ENCODE assay signal across 21 cellular contexts in the genomic region with DNA sequence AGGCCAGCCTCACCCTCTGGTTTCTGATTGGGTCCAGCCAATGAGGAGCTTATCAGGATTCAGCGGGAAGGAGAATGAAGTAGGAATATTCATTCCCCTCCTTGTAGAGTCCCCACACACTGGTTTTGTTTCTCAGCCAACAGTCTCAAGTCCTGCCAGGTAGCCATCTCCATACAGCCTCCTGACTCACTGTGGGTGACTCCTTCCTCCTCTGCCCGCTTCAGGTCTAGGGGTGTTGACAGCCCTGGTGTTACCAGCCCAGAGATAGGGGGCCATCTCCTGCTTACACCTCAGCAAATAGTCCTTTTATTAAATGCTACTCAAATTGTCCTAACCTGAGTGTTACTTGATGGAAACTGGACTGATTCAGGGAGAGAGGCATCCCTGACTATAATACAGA. TPM values are rescaled to one million over a fixed set of nuclear protein-coding genes. Genes with fewer than 3 reads are reported as not detected.
DNase-seq lines count a peak whose midpoint lies in the region; ATAC-seq, FAIRE-seq and TF ChIP-seq lines count a peak whose summit lies in the region.
"Had no signal": no experiment of that assay in that cellular context is flagged by ENCODE, and none has a peak within 500 bp of the region (broad histone marks: within the 10 kb centered on the region; RNA-seq: fewer than 3 reads in every experiment).

No MANE protein-coding gene starts in this region.

- H2BK15ac ChIP-seq in mesenchymal stem cell (ENCODE audit: low read depth, poor library complexity, severe bottlenecking), result no peak overlapping the region

- H3K27ac ChIP-seq in mesenchymal stem cell (ENCODE audit: low read length, poor library complexity, severe bottlenecking) (no peak overlapping the region), thoracic aorta (peak overlapping the region; percentile 98 to 99)
- H3K27ac ChIP-seq: GM23248, PC-9, RWPE1 had no signal

- ATAC-seq in thoracic aorta (ENCODE audit: insufficient number of reproducible peaks, low FRiP score, low read depth), result no peak

- H3K27ac Mint-ChIP-seq in chondrocyte (ENCODE audit: unreplicated experiment), result no peak overlapping the region
- H3K27ac Mint-ChIP-seq in activated T-cell treated with anti-CD3 and anti-CD28 coated beads, Interleukin-2, amount 50 U/mL, for 24 hours, result no peak overlapping the region
- H3K27ac Mint-ChIP-seq: CD4-positive, CD25-positive, alpha-beta regulatory T cell had no signal

- no peak overlapping the region for H3K14ac ChIP-seq in mesenchymal stem cell (ENCODE audit: low read length in 2 of 2)

- TF ChIP-seq CTCF in chondrocyte (IDR thresholded peaks at IDR 0.05) (no peak), thoracic aorta (IDR thresholded peaks at IDR 0.05) (no peak)

- no peak overlapping the region for H4K8ac ChIP-seq in mesenchymal stem cell (ENCODE audit: low read length)

- no peak overlapping the region for H3K9ac ChIP-seq in mesenchymal stem cell (ENCODE audit: low read length)
- H3K9ac ChIP-seq: GM23248 had no signal

- H3K4me2 ChIP-seq in mesenchymal stem cell (ENCODE audit: low read length, poor library complexity, severe bottlenecking), result no peak overlapping the region
- H3K4me2 ChIP-seq: PC-9 had no signal

- H2BK12ac ChIP-seq in mesenchymal stem cell (ENCODE audit: low read length in 2 of 2), result peak overlapping the region; percentile 22 to 59

- H3K18ac ChIP-seq in mesenchymal stem cell (ENCODE audit: low read depth in 1 of 2, low read length in 2 of 2), result peak overlapping the region in 1 of 2 experiments; percentile 18

- no peak overlapping the region for H3K4me3 Mint-ChIP-seq in chondrocyte (ENCODE audit: unreplicated experiment)
- H3K4me3 Mint-ChIP-seq in activated T-cell treated with anti-CD3 and anti-CD28 coated beads, Interleukin-2, amount 50 U/mL, for 24 hours, result no peak overlapping the region
- H3K4me3 Mint-ChIP-seq: CD4-positive, CD25-positive, alpha-beta regulatory T cell had no signal

- no peak overlapping the region for H2AK5ac ChIP-seq in mesenchymal stem cell (ENCODE audit: low read length, severe bottlenecking)

- H3K23ac ChIP-seq in mesenchymal stem cell (ENCODE audit: low read length in 2 of 2), result no peak overlapping the region

- peak; percentile 78 for FAIRE-seq in HTR-8/SVneo (lab: Jason Lieb, UNC)
- FAIRE-seq: G401.6 had no signal

- WGBS in mesenchymal stem cell, result 100% methylated on average over 1 of the region's 2 CpGs

- DNase-seq in HTR-8/SVneo (ENCODE audit: insufficient read length, low spot score) (no peak), chondrocyte (ENCODE audit: low spot score) (peak; percentile 17), mesenchymal stem cell (no peak), thoracic aorta (ENCODE audit: low spot score) (no peak), NCI-H128 (lab: John Stamatoyannopoulos, UW; ENCODE audit: unreplicated experiment) (no peak), HCEC 1CT (no peak)
- DNase-seq in activated T-cell treated with anti-CD3 and anti-CD28 coated beads, Interleukin-2, amount 50 U/mL, for 24 hours, result no peak
- DNase-seq: BE2C; Caco-2; CD4-positive, CD25-positive, alpha-beta regulatory T cell; GM23248; NCI-H1105; NCI-H1694; NCI-H2107; NCI-H524; PC-9; SIG-M5 had no signal

- H3K4me1 ChIP-seq in mesenchymal stem cell (ENCODE audit: control insufficient read depth, insufficient read depth, low read depth, low read length) (peaks cover 19% of the 10 kb centered on the region), thoracic aorta (ENCODE audit: control insufficient read depth in 1 of 2, low read depth in 2 of 2) (peaks cover 45 to 73% of the 10 kb centered on the region in 2 donors)
- H3K4me1 ChIP-seq: BE2C had no signal

- H4K91ac ChIP-seq in mesenchymal stem cell (ENCODE audit: low read length), result peak overlapping the region; percentile 29

- no peak overlapping the region for H3K4ac ChIP-seq in mesenchymal stem cell (ENCODE audit: low read depth in 1 of 2, low read length in 2 of 2)

- peaks cover 0 to 21% of the 10 kb centered on the region in 2 experiments for H3K27me3 ChIP-seq in mesenchymal stem cell (ENCODE audit: control insufficient read depth in 1 of 2, insufficient read depth in 1 of 2, low read length in 2 of 2)
- no peaks in the 10 kb centered on the region for H3K27me3 ChIP-seq in thoracic aorta (replicated peaks; ENCODE audit: insufficient read depth)
- H3K27me3 ChIP-seq: BE2C had no signal

- H3K9me3 Mint-ChIP-seq in chondrocyte (ENCODE audit: low read depth), result no peaks in the 10 kb centered on the region
- no peaks in the 10 kb centered on the region for H3K9me3 Mint-ChIP-seq in activated T-cell treated with anti-CD3 and anti-CD28 coated beads, Interleukin-2, amount 50 U/mL, for 24 hours
- H3K9me3 Mint-ChIP-seq: CD4-positive, CD25-positive, alpha-beta regulatory T cell had no signal

- H3K79me1 ChIP-seq in mesenchymal stem cell (replicated peaks; ENCODE audit: low read length, poor library complexity, severe bottlenecking), result no peaks in the 10 kb centered on the region

- peaks cover 3 to 4% of the 10 kb centered on the region in 2 experiments for H3K36me3 ChIP-seq in mesenchymal stem cell (ENCODE audit: control insufficient read depth in 1 of 2, insufficient read depth in 2 of 2, low read depth in 1 of 2, low read length in 2 of 2)
- no peaks in the 10 kb centered on the region for H3K36me3 ChIP-seq in thoracic aorta
- H3K36me3 ChIP-seq: BE2C had no signal

- H2BK5ac ChIP-seq in mesenchymal stem cell (ENCODE audit: low read depth, low read length, poor library complexity, severe bottlenecking), result no peak overlapping the region

- H3K27me3 Mint-ChIP-seq in chondrocyte (ENCODE audit: low read depth), result no peaks in the 10 kb centered on the region
- no peaks in the 10 kb centered on the region for H3K27me3 Mint-ChIP-seq in activated T-cell treated with anti-CD3 and anti-CD28 coated beads, Interleukin-2, amount 50 U/mL, for 24 hours

- H2BK120ac ChIP-seq in mesenchymal stem cell (ENCODE audit: low read depth, low read length), result no peak overlapping the region

- H3K9me3 ChIP-seq in mesenchymal stem cell (ENCODE audit: control insufficient read depth, low read length) (no peaks in the 10 kb centered on the region), thoracic aorta (no peaks in the 10 kb centered on the region)
- H3K9me3 ChIP-seq: BE2C, Caco-2 had no signal

- H3K36me3 Mint-ChIP-seq in chondrocyte (ENCODE audit: low read depth), result no peaks in the 10 kb centered on the region
- H3K36me3 Mint-ChIP-seq in activated T-cell treated with anti-CD3 and anti-CD28 coated beads, Interleukin-2, amount 50 U/mL, for 24 hours (ENCODE audit: low read depth), result no peaks in the 10 kb centered on the region
- H3K36me3 Mint-ChIP-seq: CD4-positive, CD25-positive, alpha-beta regulatory T cell had no signal

- peaks cover 51% of the 10 kb centered on the region for H3K4me1 Mint-ChIP-seq in chondrocyte (ENCODE audit: low read depth)
- H3K4me1 Mint-ChIP-seq in activated T-cell treated with anti-CD3 and anti-CD28 coated beads, Interleukin-2, amount 50 U/mL, for 24 hours (ENCODE audit: low read depth), result peaks cover 9% of the 10 kb centered on the region

- H2AFZ ChIP-seq in mesenchymal stem cell (ENCODE audit: low read depth, low read length), result no peak overlapping the region
- H2AFZ ChIP-seq: GM23248, PC-9 had no signal

- H3K4me3 ChIP-seq in mesenchymal stem cell (ENCODE audit: insufficient read depth in 1 of 2, low read depth in 1 of 2, low read length in 2 of 2) (no peak overlapping the region), thoracic aorta (no peak overlapping the region)
- H3K4me3 ChIP-seq: GM23248, PC-9 had no signal

RNA-seq across cellular contexts. Expression of gene MFAP4, which starts 4.0 kb away (rescaled TPM):
- total RNA-seq in chondrocyte, result 307 to 312 TPM (median 310 TPM) in 3 replicates
- polyA plus RNA-seq in mesenchymal stem cell (2013, experiment 1 of 2), result 238 TPM
- 237 TPM for polyA plus RNA-seq in mesenchymal stem cell (2013, experiment 2 of 2)
- total RNA-seq in thoracic aorta, result 100 to 1,000 TPM; 425 to 501 TPM
- total RNA-seq: A172; Caco-2; CD4-positive, CD25-positive, alpha-beta regulatory T cell; PC-9 had no signal
- polyA plus RNA-seq: CD4-positive, CD25-positive, alpha-beta regulatory T cell had no signal

RNA-seq across cellular contexts. Expression of gene MAPK7, which starts 12.7 kb away (rescaled TPM):
- total RNA-seq in chondrocyte (50.0 to 53.6 TPM (median 52.3 TPM) in 3 replicates), thoracic aorta (10 to 100 TPM; 49.2 to 51.2 TPM)
- polyA plus RNA-seq in mesenchymal stem cell (2013, experiment 1 of 2), result 33.6 TPM
- 30.7 TPM for polyA plus RNA-seq in mesenchymal stem cell (2013, experiment 2 of 2)

RNA-seq across cellular contexts. Expression of gene RNF112, which starts 20.1 kb away (rescaled TPM):
- 0.67 to 1.5 TPM (median 1.5 TPM) in 3 replicates for total RNA-seq in chondrocyte
- polyA plus RNA-seq in mesenchymal stem cell (2013, experiment 1 of 2), result 0.08 TPM
- polyA plus RNA-seq in mesenchymal stem cell (2013, experiment 2 of 2), result 0.08 TPM
- 1 to 10 TPM; 2.8 to 8.3 TPM for total RNA-seq in thoracic aorta
- total RNA-seq: A172, Caco-2, LHCN-M2 had no signal
- polyA plus RNA-seq: CD4-positive, CD25-positive, alpha-beta regulatory T cell had no signal

RNA-seq across cellular contexts. Expression of gene B9D1, which starts 28.4 kb away (rescaled TPM):
- total RNA-seq in chondrocyte (9.4 to 22.0 TPM (median 9.9 TPM) in 3 replicates), thoracic aorta (10 to 100 TPM in 1 of 2 donors, 1 to 10 TPM in 1; 6.3 to 33.4 TPM)
- polyA plus RNA-seq in mesenchymal stem cell (2013, experiment 1 of 2), result 30.2 TPM
- polyA plus RNA-seq in mesenchymal stem cell (2013, experiment 2 of 2), result 30.8 TPM
